Comparison of ENCODE assay signal across 1 cellular context in genomic region chr13:30466358-30466714, GRCh38.
TF ChIP-seq lines count a peak whose summit lies in the region.

No MANE protein-coding gene starts in this region.

TF ChIP-seq in SK-N-SH, 30 proteins besides CTCF, POLR2A, EP300 and RAD21 (continued from another document):
- TF ChIP-seq, protein P1, sequence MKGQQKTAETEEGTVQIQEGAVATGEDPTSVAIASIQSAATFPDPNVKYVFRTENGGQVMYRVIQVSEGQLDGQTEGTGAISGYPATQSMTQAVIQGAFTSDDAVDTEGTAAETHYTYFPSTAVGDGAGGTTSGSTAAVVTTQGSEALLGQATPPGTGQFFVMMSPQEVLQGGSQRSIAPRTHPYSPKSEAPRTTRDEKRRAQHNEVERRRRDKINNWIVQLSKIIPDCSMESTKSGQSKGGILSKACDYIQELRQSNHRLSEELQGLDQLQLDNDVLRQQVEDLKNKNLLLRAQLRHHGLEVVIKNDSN (IDR thresholded peaks at IDR 0.05; ENCODE audit: borderline replicate concordance, low read depth): no peak
- TF ChIP-seq MAX (IDR thresholded peaks at IDR 0.05; ENCODE audit: low read depth) (no peak), SIN3A (IDR thresholded peaks at IDR 0.05; ENCODE audit: borderline replicate concordance, low read depth, low read length) (no peak), RXRA (IDR thresholded peaks at IDR 0.05; ENCODE audit: borderline replicate concordance, low read depth) (no peak)
